In the genomic region with DNA sequence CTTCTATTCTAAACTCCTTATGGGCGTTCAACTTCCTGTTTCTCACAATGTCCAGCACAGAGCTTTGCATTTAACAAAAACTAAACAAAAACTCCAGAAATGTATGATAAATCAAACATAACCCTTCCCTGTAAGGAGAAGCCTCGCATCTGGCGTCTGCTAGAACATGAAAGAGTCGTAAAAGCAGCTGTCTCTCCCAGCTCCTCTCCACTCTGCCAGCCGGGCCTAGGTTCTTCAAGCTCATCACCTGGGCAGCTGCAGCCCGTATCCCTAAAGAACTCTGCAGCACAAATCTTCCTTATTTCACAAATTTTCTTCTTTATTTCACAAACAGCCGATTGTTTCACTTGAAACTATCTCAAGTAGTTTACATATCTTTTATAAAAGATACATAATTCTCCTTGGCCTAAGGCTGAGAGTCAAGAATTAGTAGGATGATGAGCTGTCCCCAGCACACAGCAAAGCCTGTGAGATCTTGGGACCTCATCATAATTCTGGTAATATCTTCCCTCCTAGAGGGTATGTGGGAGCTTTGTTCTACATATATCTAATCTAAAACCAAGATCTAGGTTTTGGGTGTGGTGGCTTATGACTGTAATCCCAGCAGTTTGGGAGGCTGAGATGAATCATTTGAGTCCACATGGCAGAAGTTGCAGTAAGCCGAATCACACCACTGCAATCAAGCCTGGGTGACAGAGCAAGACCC, we compare ENCODE assay signal across 1 cellular context.
TF ChIP-seq lines count a peak whose summit lies in the region.

No MANE protein-coding gene starts in this region.

TF ChIP-seq in A549, 52 proteins besides CTCF, POLR2A, EP300 and RAD21 (continued from another document):
- TF ChIP-seq, protein P1, sequence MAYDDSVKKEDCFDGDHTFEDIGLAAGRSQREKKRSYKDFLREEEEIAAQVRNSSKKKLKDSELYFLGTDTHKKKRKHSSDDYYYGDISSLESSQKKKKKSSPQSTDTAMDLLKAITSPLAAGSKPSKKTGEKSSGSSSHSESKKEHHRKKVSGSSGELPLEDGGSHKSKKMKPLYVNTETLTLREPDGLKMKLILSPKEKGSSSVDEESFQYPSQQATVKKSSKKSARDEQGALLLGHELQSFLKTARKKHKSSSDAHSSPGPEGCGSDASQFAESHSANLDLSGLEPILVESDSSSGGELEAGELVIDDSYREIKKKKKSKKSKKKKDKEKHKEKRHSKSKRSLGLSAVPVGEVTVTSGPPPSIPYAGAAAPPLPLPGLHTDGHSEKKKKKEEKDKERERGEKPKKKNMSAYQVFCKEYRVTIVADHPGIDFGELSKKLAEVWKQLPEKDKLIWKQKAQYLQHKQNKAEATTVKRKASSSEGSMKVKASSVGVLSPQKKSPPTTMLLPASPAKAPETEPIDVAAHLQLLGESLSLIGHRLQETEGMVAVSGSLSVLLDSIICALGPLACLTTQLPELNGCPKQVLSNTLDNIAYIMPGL (CRISPR knock-in tag; IDR thresholded peaks at IDR 0.05; ENCODE audit: borderline replicate concordance), result 0 out of 2 replicates have a peak, but pooled peaks have one; percentile 27
- TF ChIP-seq CHD2 (IDR thresholded peaks at IDR 0.05; ENCODE audit: low read length, partially characterized antibody), result no peak
- TF ChIP-seq NFE2L2 (conservative IDR thresholded peaks at IDR 0.05; ENCODE audit: low read length), result no peak
- TF ChIP-seq, protein P2, sequence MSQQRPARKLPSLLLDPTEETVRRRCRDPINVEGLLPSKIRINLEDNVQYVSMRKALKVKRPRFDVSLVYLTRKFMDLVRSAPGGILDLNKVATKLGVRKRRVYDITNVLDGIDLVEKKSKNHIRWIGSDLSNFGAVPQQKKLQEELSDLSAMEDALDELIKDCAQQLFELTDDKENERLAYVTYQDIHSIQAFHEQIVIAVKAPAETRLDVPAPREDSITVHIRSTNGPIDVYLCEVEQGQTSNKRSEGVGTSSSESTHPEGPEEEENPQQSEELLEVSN (IDR thresholded peaks at IDR 0.05; ENCODE audit: borderline replicate concordance, low read depth), result no peak
- no peak for TF ChIP-seq NR3C1 (IDR thresholded peaks at IDR 0.05)
- TF ChIP-seq RARB (CRISPR knock-in tag; IDR thresholded peaks at IDR 0.05), result no peak
- TF ChIP-seq, protein P3, sequence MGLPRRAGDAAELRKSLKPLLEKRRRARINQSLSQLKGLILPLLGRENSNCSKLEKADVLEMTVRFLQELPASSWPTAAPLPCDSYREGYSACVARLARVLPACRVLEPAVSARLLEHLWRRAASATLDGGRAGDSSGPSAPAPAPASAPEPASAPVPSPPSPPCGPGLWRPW (IDR thresholded peaks at IDR 0.05), result no peak
- no peak for TF ChIP-seq HOXB5 (CRISPR knock-in tag; IDR thresholded peaks at IDR 0.05)
- TF ChIP-seq ESRRA (IDR thresholded peaks at IDR 0.05; ENCODE audit: borderline replicate concordance, low read length), result no peak
- TF ChIP-seq CBX8 (IDR thresholded peaks at IDR 0.05), result no peak
- TF ChIP-seq FOSL2 (IDR thresholded peaks at IDR 0.05), result peak; percentile 60; the same call in 1 of the 2 replicates
- TF ChIP-seq FOSL2 (CRISPR knock-in tag; IDR thresholded peaks at IDR 0.05), result peak; percentile 58
- TF ChIP-seq MAFK (IDR thresholded peaks at IDR 0.05; ENCODE audit: partially characterized antibody), result no peak
- no peak for TF ChIP-seq KDM1A (IDR thresholded peaks at IDR 0.05; ENCODE audit: low read depth)
- TF ChIP-seq BHLHE40 (IDR thresholded peaks at IDR 0.05; ENCODE audit: low read depth, low read length), result no peak
- TF ChIP-seq CBX2 (IDR thresholded peaks at IDR 0.05; ENCODE audit: borderline replicate concordance, low read depth), result no peak
- TF ChIP-seq, protein P4, sequence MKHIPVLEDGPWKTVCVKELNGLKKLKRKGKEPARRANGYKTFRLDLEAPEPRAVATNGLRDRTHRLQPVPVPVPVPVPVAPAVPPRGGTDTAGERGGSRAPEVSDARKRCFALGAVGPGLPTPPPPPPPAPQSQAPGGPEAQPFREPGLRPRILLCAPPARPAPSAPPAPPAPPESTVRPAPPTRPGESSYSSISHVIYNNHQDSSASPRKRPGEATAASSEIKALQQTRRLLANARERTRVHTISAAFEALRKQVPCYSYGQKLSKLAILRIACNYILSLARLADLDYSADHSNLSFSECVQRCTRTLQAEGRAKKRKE (CRISPR knock-in tag; IDR thresholded peaks at IDR 0.05; ENCODE audit: low read depth), result no peak
